Comparison of ENCODE assay signal across 8 cellular contexts in genomic region chr13:95494082-95494681, GRCh38. TPM values are rescaled to one million over a fixed set of nuclear protein-coding genes. Genes with fewer than 3 reads are reported as not detected.
DNase-seq lines count a peak whose midpoint lies in the region; ATAC-seq and TF ChIP-seq lines count a peak whose summit lies in the region.

No MANE protein-coding gene starts in this region.

- H3K4me1 Mint-ChIP-seq in activated CD8-positive, alpha-beta memory T cell treated with anti-CD3 and anti-CD28 coated beads, Interleukin-2, amount 10 ng/mL, durations not matched to agents 7 days and 5 days = no peaks in the 10 kb centered on the region

- H2BK15ac ChIP-seq in mesendoderm (replicated peaks; ENCODE audit: low read depth) = no peak overlapping the region

- no peak overlapping the region for H3K18ac ChIP-seq in mesendoderm (ENCODE audit: low read length)

- no peaks in the 10 kb centered on the region for H3K79me2 ChIP-seq in mesendoderm (ENCODE audit: control insufficient read depth, insufficient read depth, low read length)

- H3K4me3 ChIP-seq in AG04450 (ENCODE audit: low read depth, low read length) = no peak overlapping the region
- H3K4me3 ChIP-seq in GM12865 (ENCODE audit: low read depth, low read length) = no peak overlapping the region
- H3K4me3 ChIP-seq in NT2/D1 (ENCODE audit: insufficient read length, low read depth) = no peak overlapping the region
- H3K4me3 ChIP-seq in choroid plexus epithelial cell (ENCODE audit: low read depth, low read length) = no peak overlapping the region
- no peak overlapping the region for H3K4me3 ChIP-seq in mesendoderm (ENCODE audit: low read length)

- H3K4me2 ChIP-seq in mesendoderm (ENCODE audit: low read length) = no peak overlapping the region

- no peak overlapping the region for H3K56ac ChIP-seq in mesendoderm (ENCODE audit: low read length)

- no peaks in the 10 kb centered on the region for H3K36me3 ChIP-seq in NT2/D1 (ENCODE audit: insufficient read depth, insufficient read length, low read length)
- no peaks in the 10 kb centered on the region for H3K36me3 ChIP-seq in mesendoderm (ENCODE audit: control insufficient read depth, insufficient read depth, low read length)

- H3K9me3 ChIP-seq in AG04450 (ENCODE audit: control insufficient read depth, insufficient read depth, low read length) = peaks cover 4% of the 10 kb centered on the region; the same call in 1 of the 2 replicates
- H3K9me3 ChIP-seq in NT2/D1 (ENCODE audit: insufficient read depth, low read length) = peaks cover 12% of the 10 kb centered on the region; the same call in 1 of the 2 replicates

- no peak overlapping the region for H4K5ac ChIP-seq in mesendoderm (ENCODE audit: low read length)

- no CpG with 5 or more reads among the region's 7 CpGs for WGBS in mesendoderm (ENCODE audit: extremely low coverage, insufficient coverage, low lambda C conversion rate)

- H3K27ac ChIP-seq in AG04450 (ENCODE audit: low read depth, low read length) = no peak overlapping the region
- H3K27ac ChIP-seq in mesendoderm (ENCODE audit: low read depth, low read length) = no peak overlapping the region

- ATAC-seq in HG03469 (IDR thresholded peaks at IDR 0.05; ENCODE audit: unreplicated experiment) = peak; percentile 60
- ATAC-seq in activated CD8-positive, alpha-beta memory T cell treated with anti-CD3 and anti-CD28 coated beads, Interleukin-2, amount 10 ng/mL, durations not matched to agents 7 days and 5 days = no peak

- H3K36me3 Mint-ChIP-seq in activated CD8-positive, alpha-beta memory T cell treated with anti-CD3 and anti-CD28 coated beads, Interleukin-2, amount 10 ng/mL, durations not matched to agents 7 days and 5 days = no peaks in the 10 kb centered on the region

- no peak overlapping the region for H3K4ac ChIP-seq in mesendoderm (ENCODE audit: low read depth, low read length)

- no peak overlapping the region for H2BK5ac ChIP-seq in mesendoderm (ENCODE audit: low read length)

- no peaks in the 10 kb centered on the region for H3K79me1 ChIP-seq in mesendoderm (ENCODE audit: low read length)

- H2BK120ac ChIP-seq in mesendoderm (ENCODE audit: low read depth, low read length) = no peak overlapping the region

- DNase-seq in AG04450 (ENCODE audit: low read depth, low spot score) = peak; percentile 29
- DNase-seq in GM12865 (ENCODE audit: low read depth) = peak; percentile 76
- peak; percentile 64 for DNase-seq in NT2/D1 (ENCODE audit: low read depth, low spot score)
- peak; percentile 86 for DNase-seq in choroid plexus epithelial cell (ENCODE audit: low read depth)
- peak; percentile 66 for DNase-seq in mesendoderm
- no peak for DNase-seq in activated CD8-positive, alpha-beta memory T cell treated with anti-CD3 and anti-CD28 coated beads, Interleukin-2, amount 10 ng/mL, durations not matched to agents 7 days and 5 days
- no peak for DNase-seq in islet precursor cell

- peaks cover 2% of the 10 kb centered on the region for H3K27me3 ChIP-seq in AG04450 (ENCODE audit: control insufficient read depth, insufficient read depth, low read length)
- no peaks in the 10 kb centered on the region for H3K27me3 ChIP-seq in NT2/D1 (ENCODE audit: insufficient read depth, insufficient read length)
- no peaks in the 10 kb centered on the region for H3K27me3 ChIP-seq in mesendoderm (ENCODE audit: insufficient read depth, low read length, poor library complexity)

- peaks cover 12% of the 10 kb centered on the region for H3K27me3 Mint-ChIP-seq in activated CD8-positive, alpha-beta memory T cell treated with anti-CD3 and anti-CD28 coated beads, Interleukin-2, amount 10 ng/mL, durations not matched to agents 7 days and 5 days

- POLR2A ChIA-PET in AG04450 (lab: Yijun Ruan, JAX) = no interaction called here

- H3K4me1 ChIP-seq in NT2/D1 (ENCODE audit: insufficient read depth, insufficient read length) (peaks cover 3% of the 10 kb centered on the region), mesendoderm (ENCODE audit: control insufficient read depth, low read depth, low read length) (no peaks in the 10 kb centered on the region)

- no peak overlapping the region for H4K8ac ChIP-seq in mesendoderm (ENCODE audit: low read depth, low read length)

- H3K9me3 Mint-ChIP-seq in activated CD8-positive, alpha-beta memory T cell treated with anti-CD3 and anti-CD28 coated beads, Interleukin-2, amount 10 ng/mL, durations not matched to agents 7 days and 5 days (ENCODE audit: low read depth) = no peaks in the 10 kb centered on the region

- H3K4me3 Mint-ChIP-seq in activated CD8-positive, alpha-beta memory T cell treated with anti-CD3 and anti-CD28 coated beads, Interleukin-2, amount 10 ng/mL, durations not matched to agents 7 days and 5 days = no peak overlapping the region

- H3K9ac ChIP-seq in NT2/D1 (ENCODE audit: insufficient read length, low read depth) (no peak overlapping the region), mesendoderm (ENCODE audit: low read length) (no peak overlapping the region)

- no peak overlapping the region for H3K23ac ChIP-seq in mesendoderm (ENCODE audit: low read length)

- no peak overlapping the region for H2AK5ac ChIP-seq in mesendoderm (ENCODE audit: low read length)

- CTCF ChIA-PET in AG04450 (lab: Charles Lee) = interaction anchor here (0.7 to 3.8 kb wide), 4 partner anchors 55 to 340 kb away, joined by 3 to 19 read pairs (median 4); no protein-coding TSS in a partner anchor
- CTCF ChIA-PET in activated CD8-positive, alpha-beta memory T cell treated with anti-CD3 and anti-CD28 coated beads, Interleukin-2, amount 10 ng/mL, durations not matched to agents 7 days and 5 days (lab: Charles Lee) = interaction anchor here (0.8 to 1.5 kb wide), 4 partner anchors 11 to 343 kb away, joined by 3 to 9 read pairs (median 4); no protein-coding TSS in a partner anchor

- H3K27ac Mint-ChIP-seq in activated CD8-positive, alpha-beta memory T cell treated with anti-CD3 and anti-CD28 coated beads, Interleukin-2, amount 10 ng/mL, durations not matched to agents 7 days and 5 days = no peak overlapping the region

- TF ChIP-seq CTCF in AG04450 (IDR thresholded peaks at IDR 0.05; ENCODE audit: low read depth, low read length) (peak; percentile 75), GM12865 (IDR thresholded peaks at IDR 0.05; ENCODE audit: insufficient read depth, low read depth, low read length, missing control alignments) (peak; percentile 56), choroid plexus epithelial cell (conservative IDR thresholded peaks at IDR 0.05; ENCODE audit: low read depth, low read length) (peak; percentile 70)

RNA-seq across cellular contexts. Expression of gene CLDN10, which starts 58.3 kb away (rescaled TPM):
- not detected in 2 replicates for polyA plus RNA-seq in AG04450 (2011; rRNA removed)
- polyA minus RNA-seq in AG04450 (2011; rRNA and poly(A)+ RNA removed) = not detected in 2 replicates
- 29.9 TPM for polyA plus RNA-seq in mesendoderm (2013, experiment 1 of 2)
- polyA plus RNA-seq in mesendoderm (2013, experiment 2 of 2) = 30.4 TPM
- total RNA-seq in activated CD8-positive, alpha-beta memory T cell treated with anti-CD3 and anti-CD28 coated beads, Interleukin-2, amount 10 ng/mL, durations not matched to agents 7 days and 5 days = not detected

Comparison
In these comparisons a context has a peak if more than half of its experiments do, and no peak if none do; other contexts are left out.
1. DNase-seq: peak in AG04450 (single experiment), GM12865 (single experiment), NT2/D1 (single experiment), choroid plexus epithelial cell (single experiment) and mesendoderm (single experiment); none in activated CD8-positive, alpha-beta memory T cell treated with anti-CD3 and anti-CD28 coated beads, Interleukin-2, amount 10 ng/mL, durations not matched to agents 7 days and 5 days (single experiment) and islet precursor cell (single experiment).
2. Peak in every context shown above with its lines, with median percentiles within 50 percentile points of each other: CTCF ChIP-seq.